ENCODE assay signal across 1 cellular context in genomic region chr1:67558449-67559193, GRCh38.
A peak's percentile ranks its signal among the peaks of the same experiment; 100 is the strongest.
TF ChIP-seq lines count a peak whose summit lies in the region.

No MANE protein-coding gene starts in this region.

TF ChIP-seq in K562, 482 proteins besides CTCF, POLR2A, EP300 and RAD21 (continued from another document and continues in another):
- TF ChIP-seq ZNF609 (CRISPR knock-in tag; IDR thresholded peaks at IDR 0.05; ENCODE audit: borderline replicate concordance), result peak; percentile 71; the same call in 1 of the 2 replicates
- TF ChIP-seq ZNF436 (CRISPR knock-in tag; IDR thresholded peaks at IDR 0.05), result no peak
- peak; percentile 56; the same call in 1 of the 2 replicates for TF ChIP-seq SMARCA5 (IDR thresholded peaks at IDR 0.05)
- TF ChIP-seq ZNF518B (CRISPR knock-in tag; IDR thresholded peaks at IDR 0.05), result no peak
- no peak for TF ChIP-seq GTF2A2 (tag; IDR thresholded peaks at IDR 0.05)
- no peak for TF ChIP-seq SRSF7 (optimal IDR thresholded peaks at IDR 0.05; ENCODE audit: low read depth, low read length)
- no peak for TF ChIP-seq L3MBTL2 (IDR thresholded peaks at IDR 0.05)
- no peak for TF ChIP-seq ZNF12 (CRISPR knock-in tag; IDR thresholded peaks at IDR 0.05)
- no peak for TF ChIP-seq ZNF224 (CRISPR knock-in tag; IDR thresholded peaks at IDR 0.05)
- TF ChIP-seq ZNF507 (tag; conservative IDR thresholded peaks at IDR 0.05), result no peak
- no peak for TF ChIP-seq ZNF740 (CRISPR knock-in tag; IDR thresholded peaks at IDR 0.05)
- no peak for TF ChIP-seq ZNF740 (tag; IDR thresholded peaks at IDR 0.05)
- TF ChIP-seq TEAD1 (CRISPR knock-in tag; IDR thresholded peaks at IDR 0.05), result no peak
- no peak for TF ChIP-seq SRSF9 (IDR thresholded peaks at IDR 0.05; ENCODE audit: borderline replicate concordance, low read depth, low read length)
- TF ChIP-seq ZFP30 (CRISPR knock-in tag; IDR thresholded peaks at IDR 0.05; ENCODE audit: borderline replicate concordance), result no peak
- 0 out of 2 replicates have a peak, but pooled peaks have one; percentile 37 for TF ChIP-seq ARID1B (IDR thresholded peaks at IDR 0.05)
- no peak for TF ChIP-seq MIER1 (IDR thresholded peaks at IDR 0.05; ENCODE audit: low read depth)
- TF ChIP-seq MEF2A (IDR thresholded peaks at IDR 0.05; ENCODE audit: control insufficient read depth, low read depth, low read length), result no peak
- TF ChIP-seq ZFP1 (CRISPR knock-in tag; IDR thresholded peaks at IDR 0.05), result no peak
- TF ChIP-seq NCOR1 (IDR thresholded peaks at IDR 0.05), result no peak
- no peak for TF ChIP-seq ID3 (CRISPR knock-in tag; IDR thresholded peaks at IDR 0.05)
- TF ChIP-seq ID3 (tag; IDR thresholded peaks at IDR 0.05), result peak; percentile 67; the same call in 1 of the 2 replicates
- TF ChIP-seq ILK (tag; IDR thresholded peaks at IDR 0.05; ENCODE audit: borderline replicate concordance, low read depth), result no peak
- no peak for TF ChIP-seq NONO (IDR thresholded peaks at IDR 0.05; ENCODE audit: low read depth in 2 of 2, low read length in 1 of 2)
- TF ChIP-seq ZEB2 (IDR thresholded peaks at IDR 0.05), result no peak
- no peak for TF ChIP-seq VEZF1 (CRISPR knock-in tag; IDR thresholded peaks at IDR 0.05)
- TF ChIP-seq ZNF551 (CRISPR knock-in tag; IDR thresholded peaks at IDR 0.05), result no peak
- TF ChIP-seq BCOR (IDR thresholded peaks at IDR 0.05), result peak; percentile 95
- peak; percentile 98 for TF ChIP-seq RBM25 (IDR thresholded peaks at IDR 0.05; ENCODE audit: low read depth, low read length, severe bottlenecking)
- 0 out of 2 replicates have a peak, but pooled peaks have one; percentile 58 for TF ChIP-seq PTBP1 (IDR thresholded peaks at IDR 0.05; ENCODE audit: low read depth, low read length)
- no peak for TF ChIP-seq ZNF639 (CRISPR knock-in tag; conservative IDR thresholded peaks at IDR 0.05 in 1 of 2, IDR thresholded peaks at IDR 0.05 in 1 of 2)
- peak; percentile 91 for TF ChIP-seq ADNP (tag; IDR thresholded peaks at IDR 0.05)
- TF ChIP-seq DNMT1 (IDR thresholded peaks at IDR 0.05), result no peak
- TF ChIP-seq ZNF592 (IDR thresholded peaks at IDR 0.05), result 0 out of 2 replicates have a peak, but pooled peaks have one; percentile 21
- TF ChIP-seq NR2F6 (CRISPR knock-in tag; IDR thresholded peaks at IDR 0.05), result no peak
- TF ChIP-seq SIN3B (IDR thresholded peaks at IDR 0.05; ENCODE audit: low read depth), result no peak
- TF ChIP-seq RERE (CRISPR knock-in tag; IDR thresholded peaks at IDR 0.05; ENCODE audit: borderline replicate concordance), result no peak
- no peak for TF ChIP-seq RBM22 (IDR thresholded peaks at IDR 0.05; ENCODE audit: low read depth, low read length, poor library complexity, severe bottlenecking)
- TF ChIP-seq TAF9B (IDR thresholded peaks at IDR 0.05; ENCODE audit: partially characterized antibody), result no peak
- TF ChIP-seq RCOR1 (IDR thresholded peaks at IDR 0.05; ENCODE audit: borderline replicate concordance in 1 of 2, low read depth in 2 of 2, low read length in 2 of 2), result 0 out of 4 replicates have a peak, but pooled peaks of 1 of the 2 experiments have one; percentile 18
